19 cellular contexts compared by ENCODE assay signal in genomic region chr2:76984359-76984758, GRCh38.
"Had no signal": no experiment of that assay in that cellular context is flagged by ENCODE, and none has a peak within 500 bp of the region (broad histone marks: within the 10 kb centered on the region; RNA-seq: fewer than 3 reads in every experiment).

No MANE protein-coding gene starts in this region.

- ATAC-seq: gastrocnemius medialis, heart right ventricle, left lobe of liver had no signal

- DNase-seq: cortex of kidney; dorsolateral prefrontal cortex; effector CD8-positive, alpha-beta T cell; gastrocnemius medialis; heart right ventricle; mammary epithelial cell; naive B cell; ovary; sigmoid colon; stimulated activated CD4-positive, alpha-beta T cell treated with anti-CD3 and anti-CD28 coated beads, Interleukin-12 subunit alpha, Interleukin-12 subunit beta, amount 100 ng/mL, for 4 hours; stimulated activated naive CD4-positive, alpha-beta T cell treated with Interleukin-2 at 50 U/mL for 16 hours; trophoblast cell had no signal

- H3K27ac Mint-ChIP-seq: naive B cell had no signal

- H3K9me3 ChIP-seq: esophagus muscularis mucosa, gastrocnemius medialis, heart right ventricle, ovary, right atrium auricular region, sigmoid colon had no signal

- H3K4me1 Mint-ChIP-seq: central memory CD8-positive, alpha-beta T cell; naive B cell had no signal

- H3K9me3 Mint-ChIP-seq: nephron had no signal

- H3K4me3 ChIP-seq: dorsolateral prefrontal cortex, esophagus muscularis mucosa, gastrocnemius medialis, heart right ventricle, ovary, right atrium auricular region, sigmoid colon, skin epidermis had no signal

- H3K27me3 ChIP-seq: dorsolateral prefrontal cortex, esophagus muscularis mucosa, gastrocnemius medialis, heart right ventricle, ovary, right atrium auricular region, sigmoid colon had no signal

- H3K27me3 Mint-ChIP-seq: central memory CD8-positive, alpha-beta T cell; naive B cell had no signal

- H3K36me3 Mint-ChIP-seq: naive B cell had no signal

- H3K36me3 ChIP-seq: esophagus muscularis mucosa, gastrocnemius medialis, heart right ventricle, ovary, right atrium auricular region, sigmoid colon had no signal

- H3K4me1 ChIP-seq: gastrocnemius medialis, heart right ventricle, right atrium auricular region had no signal

- H3K27ac ChIP-seq: dorsolateral prefrontal cortex, epithelial cell of prostate, esophagus muscularis mucosa, gastrocnemius medialis, heart right ventricle, ovary, right atrium auricular region, sigmoid colon, skin epidermis had no signal

- H3K4me3 Mint-ChIP-seq: central memory CD8-positive, alpha-beta T cell; naive B cell; nephron had no signal
